Comparison of ENCODE assay signal across 30 cellular contexts in genomic region chr1:231998791-231999190, GRCh38.
"Had no signal": no experiment of that assay in that cellular context is flagged by ENCODE, and none has a peak within 500 bp of the region (broad histone marks: within the 10 kb centered on the region; RNA-seq: fewer than 3 reads in every experiment).

No MANE protein-coding gene starts in this region.

- H3K36me3 ChIP-seq: ascending aorta, cardiac muscle cell, WERI-Rb-1 had no signal

- H3K4me3 ChIP-seq: ascending aorta, cardiac muscle cell had no signal

- H3K27ac ChIP-seq: ascending aorta, cardiac muscle cell, WERI-Rb-1 had no signal

- H3K27me3 ChIP-seq: ascending aorta, cardiac muscle cell had no signal

- H3K4me1 ChIP-seq: ascending aorta had no signal

- ATAC-seq: activated CD4-positive, alpha-beta T cell treated with anti-CD3 and anti-CD28 coated beads for 36 hours; activated CD4-positive, CD25-positive, alpha-beta regulatory T cell treated with anti-CD3 and anti-CD28 coated beads, Interleukin-2, amount 50 U/mL, for 24 hours; activated CD8-positive, alpha-beta memory T cell treated with anti-CD3 and anti-CD28 coated beads, Interleukin-2, amount 10 ng/mL, durations not matched to agents 7 days and 5 days; activated CD8-positive, alpha-beta T cell treated with anti-CD3 and anti-CD28 coated beads, Interleukin-2, amount 10 ng/mL, durations not matched to agents 7 days and 5 days; activated naive CD8-positive, alpha-beta T cell treated with anti-CD3 and anti-CD28 coated beads, Interleukin-2, amount 50 U/mL, for 24 hours; WTC11 had no signal

- H3K9me3 ChIP-seq: ascending aorta had no signal

- DNase-seq: activated CD4-positive, alpha-beta memory T cell treated with anti-CD3 and anti-CD28 coated beads, Interleukin-2, amount 10 ng/mL, durations not matched to agents 7 days and 5 days; activated CD4-positive, alpha-beta T cell treated with anti-CD3 and anti-CD28 coated beads for 1 hour; activated CD4-positive, alpha-beta T cell treated with anti-CD3 and anti-CD28 coated beads for 36 hours; activated CD4-positive, alpha-beta T cell treated with anti-CD3 and anti-CD28 coated beads for 48 hours; activated CD4-positive, alpha-beta T cell treated with anti-CD3 and anti-CD28 coated beads, Interleukin-2, amount 10 ng/mL, durations not matched to agents 7 days and 5 days; activated CD4-positive, alpha-beta T cell treated with anti-CD3 and anti-CD28 coated beads, Interleukin-2, amount 50 U/mL, for 48 hours; activated CD4-positive, CD25-positive, alpha-beta regulatory T cell; activated CD8-positive, alpha-beta memory T cell treated with anti-CD3 and anti-CD28 coated beads for 24 hours; activated CD8-positive, alpha-beta memory T cell treated with anti-CD3 and anti-CD28 coated beads, Interleukin-2, amount 10 ng/mL, durations not matched to agents 7 days and 5 days; activated CD8-positive, alpha-beta memory T cell treated with anti-CD3 and anti-CD28 coated beads, Interleukin-2, amount 50 U/mL, for 48 hours; activated CD8-positive, alpha-beta T cell treated with anti-CD3 and anti-CD28 coated beads, Interleukin-2, amount 10 ng/mL, durations not matched to agents 7 days and 5 days; activated effector memory CD4-positive, alpha-beta T cell treated with Interleukin-2 at 50 U/mL for 16 hours; activated gamma-delta T cell; activated naive CD4-positive, alpha-beta T cell treated with anti-CD3 and anti-CD28 coated beads, Interleukin-2, amount 10 ng/mL, durations not matched to agents 7 days and 5 days; activated naive CD4-positive, alpha-beta T cell treated with Interleukin-2 at 50 U/mL for 16 hours; activated naive CD8-positive, alpha-beta T cell treated with anti-CD3 and anti-CD28 coated beads, Interleukin-2, amount 10 ng/mL, durations not matched to agents 7 days and 5 days; activated naive CD8-positive, alpha-beta T cell treated with anti-CD3 and anti-CD28 coated beads, Interleukin-2, amount 50 U/mL, for 24 hours; activated T-cell treated with anti-CD3 and anti-CD28 coated beads, Interleukin-2, amount 50 U/mL, for 24 hours; activated T-cell treated with anti-CD3 and anti-CD28 coated beads, Interleukin-2, amount 50 U/mL, for 48 hours; amygdala; anterior cingulate cortex; caudate nucleus; cerebellar nuclear complex; T-helper 2 cell; T-helper 9 cell; WERI-Rb-1 had no signal
